8 cellular contexts compared by ENCODE assay signal in genomic region chr18:48777026-48777736, GRCh38.
DNase-seq lines count a peak whose midpoint lies in the region; ATAC-seq and TF ChIP-seq lines count a peak whose summit lies in the region.

No MANE protein-coding gene starts in this region.

- H3K36me3 ChIP-seq in gastroesophageal sphincter: peaks cover 0 to 25% of the 10 kb centered on the region in 2 donors
- H3K36me3 ChIP-seq in psoas muscle (ENCODE audit: insufficient read depth in 1 of 2, low read depth in 1 of 2): no peaks in the 10 kb centered on the region

- H3K27me3 ChIP-seq in gastroesophageal sphincter: no peaks in the 10 kb centered on the region
- H3K27me3 ChIP-seq in psoas muscle (ENCODE audit: insufficient read depth in 3 of 3, low read length in 2 of 3): no peaks in the 10 kb centered on the region

- no peaks in the 10 kb centered on the region for H3K9me3 Mint-ChIP-seq in activated T-helper 2 cell treated with anti-CD3 and anti-CD28 coated beads, Interferon-gamma antibody, Interleukin-2, Interleukin-4, amounts not matched to agents 10 μg/mL and 5 μg/mL and 100 μg/mL, durations not matched to agents 14 hours and 24 hours and 36 hours

- no peak for TF ChIP-seq POLR2A in gastroesophageal sphincter (IDR thresholded peaks at IDR 0.05)

- H3K4me3 ChIP-seq in gastroesophageal sphincter (no peak overlapping the region), psoas muscle (no peak overlapping the region)

- 61% methylated on average over 4 of the region's 13 CpGs; no CpG with 5 or more reads in 1 of the 2 donors for WGBS in gastroesophageal sphincter (ENCODE audit: low coverage in 1 of 2), 2 donors
- WGBS in psoas muscle, 3 donors: 62 to 64% (median 63%) methylated on average over 13 of the region's 13 CpGs

- ATAC-seq in HG02642 (IDR thresholded peaks at IDR 0.05; ENCODE audit: poor library complexity, unreplicated experiment) (peak; percentile 64), gastroesophageal sphincter (no peak), psoas muscle (peak; percentile 62 to 69 (median 64))

- intact Hi-C loops in activated T-helper 2 cell treated with anti-CD3 and anti-CD28 coated beads, Interferon-gamma antibody, Interleukin-2, Interleukin-4, amounts not matched to agents 10 μg/mL and 5 μg/mL and 100 μg/mL, durations not matched to agents 14 hours and 24 hours and 36 hours (cut with micrococcal nuclease): loop anchor here (2.0 to 5.0 kb wide), 4 partner anchors 58 to 170 kb away; no protein-coding TSS in a partner anchor
- intact Hi-C loops in psoas muscle (cut with DNase I): loop anchor here in 1 of 2 donors (5.0 kb wide), 2 partner anchors 100 to 265 kb away; no protein-coding TSS in a partner anchor

- peak; percentile 41 to 73 for DNase-seq in NOMO-1 (lab: John Stamatoyannopoulos, UW; ENCODE audit: unreplicated experiment in 2 of 2)
- no peak for DNase-seq in NOMO-1 treated with dmso at 0.1 percent for 144 hours (lab: John Stamatoyannopoulos, UW; ENCODE audit: unreplicated experiment)
- DNase-seq in activated T-helper 2 cell treated with anti-CD3 and anti-CD28 coated beads, Interferon-gamma antibody, Interleukin-2, Interleukin-4, amounts not matched to agents 10 μg/mL and 5 μg/mL and 100 μg/mL, durations not matched to agents 14 hours and 24 hours and 36 hours (ENCODE audit: low spot score): peak; percentile 43
- peak; percentile 63 to 81 for DNase-seq in psoas muscle
- DNase-seq in SW 1271 (lab: John Stamatoyannopoulos, UW): no peak

- H3K27me3 Mint-ChIP-seq in activated T-helper 2 cell treated with anti-CD3 and anti-CD28 coated beads, Interferon-gamma antibody, Interleukin-2, Interleukin-4, amounts not matched to agents 10 μg/mL and 5 μg/mL and 100 μg/mL, durations not matched to agents 14 hours and 24 hours and 36 hours (ENCODE audit: low read depth): no peaks in the 10 kb centered on the region

- H3K9me3 ChIP-seq in gastroesophageal sphincter (no peaks in the 10 kb centered on the region), psoas muscle (no peaks in the 10 kb centered on the region)

- H3K36me3 Mint-ChIP-seq in activated T-helper 2 cell treated with anti-CD3 and anti-CD28 coated beads, Interferon-gamma antibody, Interleukin-2, Interleukin-4, amounts not matched to agents 10 μg/mL and 5 μg/mL and 100 μg/mL, durations not matched to agents 14 hours and 24 hours and 36 hours (ENCODE audit: low read depth): no peaks in the 10 kb centered on the region

- H3K27ac ChIP-seq in gastroesophageal sphincter: peak overlapping the region in 2 of 4 donors; percentile 30 to 79
- no peak overlapping the region for H3K27ac ChIP-seq in psoas muscle

- H3K4me3 Mint-ChIP-seq in activated T-helper 2 cell treated with anti-CD3 and anti-CD28 coated beads, Interferon-gamma antibody, Interleukin-2, Interleukin-4, amounts not matched to agents 10 μg/mL and 5 μg/mL and 100 μg/mL, durations not matched to agents 14 hours and 24 hours and 36 hours (ENCODE audit: low read depth): no peak overlapping the region

- no peak overlapping the region for H3K27ac Mint-ChIP-seq in activated T-helper 2 cell treated with anti-CD3 and anti-CD28 coated beads, Interferon-gamma antibody, Interleukin-2, Interleukin-4, amounts not matched to agents 10 μg/mL and 5 μg/mL and 100 μg/mL, durations not matched to agents 14 hours and 24 hours and 36 hours

- H3K4me1 Mint-ChIP-seq in activated T-helper 2 cell treated with anti-CD3 and anti-CD28 coated beads, Interferon-gamma antibody, Interleukin-2, Interleukin-4, amounts not matched to agents 10 μg/mL and 5 μg/mL and 100 μg/mL, durations not matched to agents 14 hours and 24 hours and 36 hours (ENCODE audit: low read depth): peaks cover 2% of the 10 kb centered on the region

- no peak for TF ChIP-seq EP300 in gastroesophageal sphincter (IDR thresholded peaks at IDR 0.05)

- TF ChIP-seq CTCF in gastroesophageal sphincter (IDR thresholded peaks at IDR 0.05) (peak in 3 of 4 experiments; percentile 79 to 94 (median 80)), psoas muscle (IDR thresholded peaks at IDR 0.05) (peak; percentile 82)

- H3K4me1 ChIP-seq in gastroesophageal sphincter (peaks cover 6 to 62% (median 31%) of the 10 kb centered on the region in 3 donors), psoas muscle (peaks cover 43% of the 10 kb centered on the region)

TF ChIP-seq in PFSK-1, 5 proteins besides CTCF, POLR2A, EP300 and RAD21:
- TF ChIP-seq SIN3A (IDR thresholded peaks at IDR 0.05; ENCODE audit: borderline replicate concordance, insufficient read depth, low read length) (no peak), FOXP2 (optimal IDR thresholded peaks at IDR 0.05; ENCODE audit: borderline replicate concordance, extremely low read depth, extremely low read length, insufficient read depth) (peak; percentile 32), POLR2AphosphoS5 (IDR thresholded peaks at IDR 0.05; ENCODE audit: low read depth, low read length) (no peak)

Comparison
In these comparisons a context has a peak if more than half of its experiments do, and no peak if none do; other contexts are left out.
1. DNase-seq: peak in NOMO-1 (2 of 2), activated T-helper 2 cell treated with anti-CD3 and anti-CD28 coated beads, Interferon-gamma antibody, Interleukin-2, Interleukin-4, amounts not matched to agents 10 μg/mL and 5 μg/mL and 100 μg/mL, durations not matched to agents 14 hours and 24 hours and 36 hours (single experiment) and psoas muscle (2 of 2); none in NOMO-1 treated with dmso at 0.1 percent for 144 hours (single experiment) and SW 1271 (0 of 2).